ENCODE assay signal across 15 cellular contexts in the genomic region with DNA sequence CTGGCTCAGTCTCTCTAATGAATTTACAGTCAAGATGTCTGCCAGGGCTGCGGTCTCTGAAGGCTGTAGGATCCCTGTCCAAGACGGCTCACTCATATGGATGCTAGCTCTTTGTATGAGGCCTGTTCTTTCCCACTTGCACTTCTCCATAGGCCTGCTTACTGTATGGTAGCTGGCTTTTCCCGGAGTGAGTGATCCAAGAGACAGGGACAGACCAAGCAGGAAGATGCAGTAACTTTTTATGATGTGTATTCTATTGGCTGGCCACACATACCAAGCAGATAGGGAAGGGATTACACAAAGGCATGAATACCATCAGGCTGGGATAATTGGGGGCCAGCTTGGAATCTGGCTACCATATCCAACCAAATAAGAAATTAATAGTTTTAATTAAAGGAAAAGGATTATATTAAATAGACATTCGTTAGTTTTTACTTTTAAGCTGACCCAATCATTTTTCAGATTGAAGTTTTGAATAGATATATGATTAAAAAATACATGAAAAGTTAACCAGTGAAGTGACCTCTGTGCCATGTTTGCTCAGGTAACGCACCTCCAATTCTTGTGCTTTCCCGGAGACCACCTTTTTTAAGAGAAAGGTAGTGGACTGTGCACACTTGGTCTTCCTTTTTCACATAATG. TPM values are rescaled to one million over a fixed set of nuclear protein-coding genes. Genes with fewer than 3 reads are reported as not detected.
DNase-seq lines count a peak whose midpoint lies in the region; ATAC-seq and TF ChIP-seq lines count a peak whose summit lies in the region.
"Had no signal": no experiment of that assay in that cellular context is flagged by ENCODE, and none has a peak within 500 bp of the region (broad histone marks: within the 10 kb centered on the region; RNA-seq: fewer than 3 reads in every experiment).

No MANE protein-coding gene starts in this region.

- H3K27me3 ChIP-seq in Caco-2 (replicated peaks; ENCODE audit: control insufficient read depth, insufficient read depth, low read length) (no peaks in the 10 kb centered on the region), osteoblast (ENCODE audit: insufficient read depth, low read length) (no peaks in the 10 kb centered on the region)

- H3K4me3 ChIP-seq in Caco-2 (ENCODE audit: low read depth, low read length) (no peak overlapping the region), LNCaP clone FGC (ENCODE audit: low read depth, low read length) (peak overlapping the region; percentile 14; the same call in 1 of the 2 replicates), fibroblast of mammary gland (ENCODE audit: control insufficient read depth, low read depth, low read length) (no peak overlapping the region), osteoblast (ENCODE audit: insufficient read depth, low read length) (no peak overlapping the region)

- H3K36me3 ChIP-seq in Caco-2 (ENCODE audit: control insufficient read depth, insufficient read depth, low read length): no peaks in the 10 kb centered on the region
- peaks cover 30% of the 10 kb centered on the region for H3K36me3 ChIP-seq in osteoblast (ENCODE audit: insufficient read depth, low read length)

- peak; percentile 43 to 51 for DNase-seq in Caco-2
- peak; percentile 73 for DNase-seq in LNCaP clone FGC (ENCODE audit: low read depth)
- DNase-seq in fibroblast of mammary gland (ENCODE audit: low read depth): peak; percentile 7
- peak; percentile 6 for DNase-seq in osteoblast (ENCODE audit: insufficient read length, low spot score, missing footprints)
- no peak for DNase-seq in HT-29 (ENCODE audit: low spot score)
- DNase-seq in activated CD4-positive, alpha-beta T cell treated with anti-CD3 and anti-CD28 coated beads, Interleukin-2, amount 50 U/mL, for 4 hours: no peak
- no peak for DNase-seq in DMS153 treated with DMSO at 0.1 percent for 48 hours (lab: John Stamatoyannopoulos, UW; ENCODE audit: unreplicated experiment)
- DNase-seq: KG1, NCI-H1417 treated with DMSO at 0.1 percent for 48 hours, NCI-H446 treated with DMSO at 0.1 percent for 48 hours, trophoblast cell had no signal

- POLR2A ChIA-PET in Caco-2 (lab: Charles Lee): no interaction called here

- H3K4me3 Mint-ChIP-seq in Caco-2 (ENCODE audit: unreplicated experiment): no peak overlapping the region
- H3K4me3 Mint-ChIP-seq: activated naive CD4-positive, alpha-beta T cell treated with anti-CD3 and anti-CD28 coated beads, Interleukin-2, amount 50 U/mL, for 24 hours; central memory CD8-positive, alpha-beta T cell had no signal

- no peaks in the 10 kb centered on the region for H3K9me3 Mint-ChIP-seq in Caco-2 (ENCODE audit: unreplicated experiment)
- H3K9me3 Mint-ChIP-seq: activated naive CD4-positive, alpha-beta T cell treated with anti-CD3 and anti-CD28 coated beads, Interleukin-2, amount 50 U/mL, for 24 hours; central memory CD8-positive, alpha-beta T cell had no signal

- no peak overlapping the region for H3K4me2 ChIP-seq in osteoblast (ENCODE audit: insufficient read depth, low read length)

- peaks cover 23% of the 10 kb centered on the region for H4K20me1 ChIP-seq in osteoblast (ENCODE audit: insufficient read depth, low read length)

- peaks cover 17% of the 10 kb centered on the region for H3K36me3 Mint-ChIP-seq in Caco-2 (ENCODE audit: insufficient read depth, unreplicated experiment)
- H3K36me3 Mint-ChIP-seq: activated naive CD4-positive, alpha-beta T cell treated with anti-CD3 and anti-CD28 coated beads, Interleukin-2, amount 50 U/mL, for 24 hours had no signal

- no peak overlapping the region for H2AFZ ChIP-seq in osteoblast (ENCODE audit: low read length)

- intact Hi-C loops in Caco-2 (cut with micrococcal nuclease; ENCODE audit: unreplicated experiment): no loop called here

- CTCF ChIA-PET in Caco-2 (lab: Charles Lee): interaction anchor here (0.6 kb wide), 1 partner anchor 21 kb away, joined by 4 read pairs; no protein-coding TSS in a partner anchor

- no peaks in the 10 kb centered on the region for H3K9me3 ChIP-seq in Caco-2
- no peaks in the 10 kb centered on the region for H3K9me3 ChIP-seq in osteoblast (ENCODE audit: low read depth, low read length)

- peaks cover 7% of the 10 kb centered on the region for H3K4me1 Mint-ChIP-seq in Caco-2 (ENCODE audit: low read depth, unreplicated experiment)

- TF ChIP-seq CTCF in Caco-2 (IDR thresholded peaks at IDR 0.05; ENCODE audit: insufficient read depth in 1 of 2, low read depth in 1 of 2, low read length in 1 of 2, severe bottlenecking in 1 of 2, unreplicated experiment in 1 of 2) (no peak), LNCaP clone FGC (IDR thresholded peaks at IDR 0.05; ENCODE audit: control insufficient read depth, extremely low read depth, insufficient read depth) (no peak), fibroblast of mammary gland (conservative IDR thresholded peaks at IDR 0.05; ENCODE audit: control insufficient read depth, insufficient read depth, low read depth, low read length) (no peak), osteoblast (IDR thresholded peaks at IDR 0.05; ENCODE audit: extremely low read depth, low read depth, low read length) (no peak)

- peak overlapping the region; percentile 24 for H3K27ac ChIP-seq in osteoblast (ENCODE audit: low read depth, low read length)

- no peak for ATAC-seq in GM18502 (IDR thresholded peaks at IDR 0.05; ENCODE audit: poor library complexity, unreplicated experiment)
- ATAC-seq: SK-N-SH treated with all-trans-retinoic acid at 6 μM for 48 hours had no signal

- H3K79me2 ChIP-seq in osteoblast (ENCODE audit: insufficient read depth, low read length): peaks cover 94% of the 10 kb centered on the region

- no peaks in the 10 kb centered on the region for H3K27me3 Mint-ChIP-seq in Caco-2 (ENCODE audit: insufficient read depth, unreplicated experiment)
- H3K27me3 Mint-ChIP-seq: activated naive CD4-positive, alpha-beta T cell treated with anti-CD3 and anti-CD28 coated beads, Interleukin-2, amount 50 U/mL, for 24 hours; central memory CD8-positive, alpha-beta T cell had no signal

- H3K4me1 ChIP-seq in Caco-2 (peaks cover 9% of the 10 kb centered on the region; the same call in 1 of the 2 replicates), osteoblast (ENCODE audit: insufficient read depth, low read length) (peaks cover 6% of the 10 kb centered on the region)

- TSS peak; percentile 10 for BruUV-seq in Caco-2 (replicated peaks; lab: Mats Ljungman, UMichigan)

- peak overlapping the region; percentile 14 for H3K27ac Mint-ChIP-seq in Caco-2 (ENCODE audit: unreplicated experiment)
- H3K27ac Mint-ChIP-seq: activated naive CD4-positive, alpha-beta T cell treated with anti-CD3 and anti-CD28 coated beads, Interleukin-2, amount 50 U/mL, for 24 hours had no signal

RNA-seq across cellular contexts. Expression of a gene that starts 20.6 kb away (rescaled TPM):
- total RNA-seq in Caco-2 (2022) (60.6 and 67.4 TPM in 2 replicates), osteoblast (48.6 and 53.2 TPM in 2 replicates)
- 21.9 and 29.4 TPM in 2 replicates for total RNA-seq in HT-29 (2014; rRNA removed; shearing (Covaris generic))

Comparison
In these comparisons a context has a peak if more than half of its experiments do, and no peak if none do; other contexts are left out.
1. DNase-seq: peak in Caco-2 (2 of 2), LNCaP clone FGC (single experiment), fibroblast of mammary gland (single experiment) and osteoblast (single experiment); none in HT-29 (single experiment), activated CD4-positive, alpha-beta T cell treated with anti-CD3 and anti-CD28 coated beads, Interleukin-2, amount 50 U/mL, for 4 hours (0 of 2) and DMS153 treated with DMSO at 0.1 percent for 48 hours (single experiment).